Comparison of ENCODE assay signal across 10 cellular contexts in genomic region chr2:119647440-119648169, GRCh38. TPM values are rescaled to one million over a fixed set of nuclear protein-coding genes. Genes with fewer than 3 reads are reported as not detected.
DNase-seq lines count a peak whose midpoint lies in the region; ATAC-seq and TF ChIP-seq lines count a peak whose summit lies in the region.
"Had no signal": no experiment of that assay in that cellular context is flagged by ENCODE, and none has a peak within 500 bp of the region (broad histone marks: within the 10 kb centered on the region; RNA-seq: fewer than 3 reads in every experiment).

No MANE protein-coding gene starts in this region.

- H3K4me3 ChIP-seq in MG63 (no peak overlapping the region), fibroblast of mammary gland (ENCODE audit: control insufficient read depth, low read depth, low read length) (no peak overlapping the region), BE2C (ENCODE audit: low read depth, low read length) (no peak overlapping the region), psoas muscle (no peak overlapping the region)

- H3K36me3 ChIP-seq in MG63, result no peaks in the 10 kb centered on the region
- H3K36me3 ChIP-seq in BE2C, result no peaks in the 10 kb centered on the region
- no peaks in the 10 kb centered on the region for H3K36me3 ChIP-seq in psoas muscle (ENCODE audit: insufficient read depth in 1 of 2, low read depth in 1 of 2)

- WGBS in psoas muscle, 3 donors, result 56 to 64% (median 58%) methylated on average over 7 of the region's 7 CpGs

- H3K4me1 ChIP-seq in BE2C (no peaks in the 10 kb centered on the region), psoas muscle (no peaks in the 10 kb centered on the region)

- H3K27ac ChIP-seq in psoas muscle, result no peak overlapping the region

- peak; percentile 68 for DNase-seq in MG63
- peak; percentile 46 for DNase-seq in fibroblast of mammary gland (ENCODE audit: low read depth)
- DNase-seq in BE2C, result no peak
- DNase-seq in activated naive CD4-positive, alpha-beta T cell treated with anti-CD3 and anti-CD28 coated beads, Interleukin-2, amount 50 U/mL, for 16 hours, result no peak
- DNase-seq in psoas muscle, result no peak
- DNase-seq: activated CD4-positive, alpha-beta T cell treated with anti-CD3 and anti-CD28 coated beads for 4 hours; GDM1 had no signal

- TF ChIP-seq CTCF in fibroblast of mammary gland (conservative IDR thresholded peaks at IDR 0.05; ENCODE audit: control insufficient read depth, insufficient read depth, low read depth, low read length), result no peak
- TF ChIP-seq CTCF in BE2C (IDR thresholded peaks at IDR 0.05; ENCODE audit: low read depth, low read length), result no peak
- no peak for TF ChIP-seq CTCF in psoas muscle (IDR thresholded peaks at IDR 0.05)

- H3K9me3 ChIP-seq in MG63 (no peaks in the 10 kb centered on the region; the same call in 1 of the 2 replicates), BE2C (no peaks in the 10 kb centered on the region), psoas muscle (no peaks in the 10 kb centered on the region)

- intact Hi-C loops in psoas muscle (cut with DNase I), result no loop called here

- ATAC-seq in GM18517 (IDR thresholded peaks at IDR 0.05; ENCODE audit: unreplicated experiment) (peak; percentile 91), HG02610 (IDR thresholded peaks at IDR 0.05; ENCODE audit: unreplicated experiment) (peak; percentile 81), HG02970 (IDR thresholded peaks at IDR 0.05; ENCODE audit: low FRiP score, unreplicated experiment) (no peak), psoas muscle (no peak)

- no peaks in the 10 kb centered on the region; the same call in 1 of the 2 replicates for H3K27me3 ChIP-seq in MG63
- no peaks in the 10 kb centered on the region for H3K27me3 ChIP-seq in BE2C
- no peaks in the 10 kb centered on the region for H3K27me3 ChIP-seq in psoas muscle (ENCODE audit: insufficient read depth in 3 of 3, low read length in 2 of 3)

RNA-seq across cellular contexts. Expression of gene TMEM177, which starts 31.4 kb away (rescaled TPM):
- total RNA-seq in MG63 (2014; rRNA removed; shearing (Covaris generic); ENCODE audit: low replicate concordance), result 15.5 and 27.9 TPM in 2 replicates
- 22.9 TPM for polyA plus RNA-seq in BE2C (2012; ENCODE audit: insufficient read depth, insufficient read length, low read depth)
- total RNA-seq in psoas muscle, result 10 to 100 TPM in 2 of 4 donors, 1 to 10 TPM in 2; 9.3 to 13.8 (median 11.2) TPM
- polyA plus RNA-seq in psoas muscle, result 10 to 100 TPM; 12.2 to 23.7 (median 17.6) TPM

Comparison
In these comparisons a context has a peak if more than half of its experiments do, and no peak if none do; other contexts are left out.
1. ATAC-seq: peak in GM18517 (single experiment) and HG02610 (single experiment); none in HG02970 (single experiment) and psoas muscle (0 of 4).
2. DNase-seq: peak in MG63 (single experiment) and fibroblast of mammary gland (single experiment); none in BE2C (single experiment), activated naive CD4-positive, alpha-beta T cell treated with anti-CD3 and anti-CD28 coated beads, Interleukin-2, amount 50 U/mL, for 16 hours (single experiment) and psoas muscle (0 of 2).